9 cellular contexts compared by ENCODE assay signal in genomic region chr1:9835758-9836631, GRCh38. TPM values are rescaled to one million over a fixed set of nuclear protein-coding genes. Genes with fewer than 3 reads are reported as not detected.
DNase-seq lines count a peak whose midpoint lies in the region; ATAC-seq and TF ChIP-seq lines count a peak whose summit lies in the region.
"Had no signal": no experiment of that assay in that cellular context is flagged by ENCODE, and none has a peak within 500 bp of the region (broad histone marks: within the 10 kb centered on the region; RNA-seq: fewer than 3 reads in every experiment).

No MANE protein-coding gene starts in this region.

- H3K4me3 ChIP-seq in left lung (no peak overlapping the region), aorta (ENCODE audit: low read length in 2 of 2) (no peak overlapping the region)

- intact Hi-C loops in left lung (cut with DNase I) (no loop called here), aorta (cut with DNase I) (no loop called here)

- ATAC-seq in left lung (peak; percentile 64), aorta (ENCODE audit: low FRiP score) (peak; percentile 70), HG03354 (IDR thresholded peaks at IDR 0.05; ENCODE audit: poor library complexity, severe bottlenecking, unreplicated experiment) (no peak)

- H3K36me3 ChIP-seq in left lung (no peaks in the 10 kb centered on the region), aorta (ENCODE audit: control insufficient read depth in 1 of 2, insufficient read depth in 2 of 2, low read length in 1 of 2) (no peaks in the 10 kb centered on the region)

- H3K27ac ChIP-seq in caudate nucleus (ENCODE audit: low read depth, low read length) (peak overlapping the region; percentile 33), left lung (no peak overlapping the region), aorta (ENCODE audit: low read depth in 1 of 2, low read length in 2 of 2) (no peak overlapping the region)
- H3K27ac ChIP-seq: HL-60 had no signal

- DNase-seq in NCI-H82 (lab: John Stamatoyannopoulos, UW) (peak; percentile 74), NCI-H82 treated with DMSO at 0.1 percent for 48 hours (lab: John Stamatoyannopoulos, UW; ENCODE audit: unreplicated experiment) (no peak), caudate nucleus (lab: John Stamatoyannopoulos, UW) (peak in 7 of 61 donors; percentile 23 to 91 (median 37)), left lung (no peak), aorta (peak in 1 of 2 donors; percentile 69), NK-92 (lab: John Stamatoyannopoulos, UW; ENCODE audit: unreplicated experiment) (no peak)
- DNase-seq in effector CD4-positive, alpha-beta T cell, result no peak

- TF ChIP-seq CTCF in left lung (IDR thresholded peaks at IDR 0.05), result no peak

- H3K27me3 ChIP-seq in left lung (no peaks in the 10 kb centered on the region), aorta (ENCODE audit: control insufficient read depth in 1 of 2, insufficient read depth in 2 of 2, low read length in 1 of 2) (no peaks in the 10 kb centered on the region)

- WGBS in aorta, 2 donors, result 28 to 31% methylated on average over 15 of the region's 15 CpGs

- H3K9me3 ChIP-seq in left lung (no peaks in the 10 kb centered on the region), aorta (ENCODE audit: control insufficient read depth, low read length) (no peaks in the 10 kb centered on the region)

- H3K4me1 ChIP-seq in left lung (peaks cover 0 to 5% of the 10 kb centered on the region in 2 donors), aorta (ENCODE audit: control insufficient read depth in 1 of 2, insufficient read depth in 2 of 2, low read length in 2 of 2) (no peaks in the 10 kb centered on the region)

RNA-seq across cellular contexts. Expression of gene CLSTN1, which starts 12.2 kb away (rescaled TPM):
- total RNA-seq in left lung (100 to 1,000 TPM in 1 of 2 donors, 10 to 100 TPM in 1; 73.1 to 106 TPM), aorta (100 to 1,000 TPM in 1 of 2 donors, 10 to 100 TPM in 1; 85.3 to 113 TPM)
- 10 to 100 TPM; 17.0 to 63.3 TPM for polyA plus RNA-seq in aorta
